Comparison of ENCODE assay signal across 11 cellular contexts in the genomic region with DNA sequence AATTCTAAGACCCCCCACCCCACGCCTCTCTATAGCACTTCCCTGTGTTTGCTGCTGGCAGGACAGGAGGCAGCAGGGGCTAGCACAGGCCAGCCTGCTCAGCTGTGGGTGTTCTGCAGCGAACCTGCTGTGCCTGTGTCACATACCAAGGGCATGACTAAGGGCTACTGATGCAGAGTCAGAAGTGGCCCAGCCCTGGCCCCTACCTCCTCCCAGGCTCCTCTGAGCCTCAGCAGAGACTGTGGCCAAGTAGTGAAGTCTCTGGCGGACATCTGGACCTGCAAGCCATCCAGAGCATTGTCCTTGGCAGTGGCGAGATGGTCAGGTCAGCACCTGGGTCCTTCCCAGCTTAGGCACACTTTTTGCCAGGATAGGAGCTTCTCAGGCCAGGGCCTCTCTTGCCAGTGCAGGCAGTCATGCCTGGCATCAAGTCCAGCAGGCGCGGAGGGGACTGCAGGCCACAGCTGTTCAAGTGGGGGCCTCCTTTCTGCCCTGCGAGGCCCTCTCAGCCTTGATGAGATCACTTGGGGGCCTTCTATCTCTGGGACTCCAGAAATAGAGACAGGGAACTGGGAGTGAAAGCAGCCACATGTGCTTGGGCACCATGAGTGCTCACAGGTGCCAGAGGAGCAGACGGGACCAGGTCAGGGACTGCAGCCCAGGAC.
DNase-seq lines count a peak whose midpoint lies in the region; ATAC-seq and TF ChIP-seq lines count a peak whose summit lies in the region.
"Had no signal": no experiment of that assay in that cellular context is flagged by ENCODE, and none has a peak within 500 bp of the region (broad histone marks: within the 10 kb centered on the region; RNA-seq: fewer than 3 reads in every experiment).

No MANE protein-coding gene starts in this region.

- in situ Hi-C loops in astrocyte of the spinal cord (cut with HindIII; ENCODE audit: low sequenced_read_pairs): no loop called here
- in situ Hi-C loops in G401 (cut with HindIII; ENCODE audit: low sequenced_read_pairs): no loop called here

- no peak for DNase-seq in stimulated activated naive CD8-positive, alpha-beta T cell treated with anti-CD3 and anti-CD28 coated beads, Interleukin-15, amount 100 ng/mL, for 72 hours
- DNase-seq in stimulated activated naive CD8-positive, alpha-beta T cell treated with anti-CD3 and anti-CD28 coated beads, Interleukin-15, Interleukin-2, amounts not matched to agents 100 U/mL and 50 U/mL, for 24 hours: no peak
- DNase-seq in astrocyte of the spinal cord (ENCODE audit: low read depth, low spot score): peak; percentile 22
- DNase-seq in iris pigment epithelial cell (ENCODE audit: low read depth): peak; percentile 9
- DNase-seq in NCI-H345 treated with DMSO at 0.1 percent for 48 hours (lab: John Stamatoyannopoulos, UW; ENCODE audit: unreplicated experiment): no peak
- no peak for DNase-seq in Kasumi-1 (lab: John Stamatoyannopoulos, UW)
- no peak for DNase-seq in NCI-H1930 (lab: John Stamatoyannopoulos, UW)
- no peak for DNase-seq in G401 (ENCODE audit: low spot score)
- DNase-seq: immature natural killer cell, NCI-H1436 had no signal

- no peaks in the 10 kb centered on the region for H3K9me3 Mint-ChIP-seq in stimulated activated naive CD8-positive, alpha-beta T cell treated with anti-CD3 and anti-CD28 coated beads, Interleukin-15, amount 100 ng/mL, for 72 hours
- H3K9me3 Mint-ChIP-seq: immature natural killer cell had no signal

- no peaks in the 10 kb centered on the region for H3K4me1 Mint-ChIP-seq in stimulated activated naive CD8-positive, alpha-beta T cell treated with anti-CD3 and anti-CD28 coated beads, Interleukin-15, amount 100 ng/mL, for 72 hours
- H3K4me1 Mint-ChIP-seq: immature natural killer cell had no signal

- H3K27me3 Mint-ChIP-seq in stimulated activated naive CD8-positive, alpha-beta T cell treated with anti-CD3 and anti-CD28 coated beads, Interleukin-15, amount 100 ng/mL, for 72 hours: no peaks in the 10 kb centered on the region

- peak; percentile 19 for ATAC-seq in stimulated activated naive CD8-positive, alpha-beta T cell treated with anti-CD3 and anti-CD28 coated beads, Interleukin-15, amount 100 ng/mL, for 72 hours
- ATAC-seq in stimulated activated naive CD8-positive, alpha-beta T cell treated with anti-CD3 and anti-CD28 coated beads, Interleukin-15, Interleukin-2, amounts not matched to agents 100 U/mL and 50 U/mL, for 24 hours: no peak
- ATAC-seq: body of pancreas had no signal

- no peak for TF ChIP-seq CTCF in astrocyte of the spinal cord (IDR thresholded peaks at IDR 0.05; ENCODE audit: low read depth, low read length)

- H3K4me3 Mint-ChIP-seq in stimulated activated naive CD8-positive, alpha-beta T cell treated with anti-CD3 and anti-CD28 coated beads, Interleukin-15, amount 100 ng/mL, for 72 hours: no peak overlapping the region
- H3K4me3 Mint-ChIP-seq: immature natural killer cell had no signal

- H3K4me3 ChIP-seq in astrocyte of the spinal cord (ENCODE audit: low read depth, low read length): no peak overlapping the region
- H3K4me3 ChIP-seq: body of pancreas had no signal

- no peak overlapping the region for H3K27ac Mint-ChIP-seq in stimulated activated naive CD8-positive, alpha-beta T cell treated with anti-CD3 and anti-CD28 coated beads, Interleukin-15, amount 100 ng/mL, for 72 hours
- H3K27ac Mint-ChIP-seq: immature natural killer cell had no signal

Comparison
In these comparisons a context has a peak if more than half of its experiments do, and no peak if none do; other contexts are left out.
1. DNase-seq: peak in astrocyte of the spinal cord (single experiment) and iris pigment epithelial cell (single experiment); none in stimulated activated naive CD8-positive, alpha-beta T cell treated with anti-CD3 and anti-CD28 coated beads, Interleukin-15, amount 100 ng/mL, for 72 hours (0 of 2), stimulated activated naive CD8-positive, alpha-beta T cell treated with anti-CD3 and anti-CD28 coated beads, Interleukin-15, Interleukin-2, amounts not matched to agents 100 U/mL and 50 U/mL, for 24 hours (single experiment), NCI-H345 treated with DMSO at 0.1 percent for 48 hours (single experiment), Kasumi-1 (0 of 2), NCI-H1930 (0 of 2) and G401 (single experiment).